1 cellular context compared by ENCODE assay signal in genomic region chr6:87473419-87473903, GRCh38.
TF ChIP-seq lines count a peak whose summit lies in the region.

No MANE protein-coding gene starts in this region.

TF ChIP-seq in GM12878, 131 proteins besides CTCF, POLR2A, EP300 and RAD21 (continued from another document):
- TF ChIP-seq ATF7 (IDR thresholded peaks at IDR 0.05; ENCODE audit: low read depth) = peak; percentile 57; the same call in 1 of the 2 replicates
- no peak for TF ChIP-seq CHD1 (IDR thresholded peaks at IDR 0.05; ENCODE audit: low read depth, low read length)
- TF ChIP-seq SIX5 (IDR thresholded peaks at IDR 0.05; ENCODE audit: low read depth, low read length, severe bottlenecking) = no peak
- TF ChIP-seq, protein P1, sequence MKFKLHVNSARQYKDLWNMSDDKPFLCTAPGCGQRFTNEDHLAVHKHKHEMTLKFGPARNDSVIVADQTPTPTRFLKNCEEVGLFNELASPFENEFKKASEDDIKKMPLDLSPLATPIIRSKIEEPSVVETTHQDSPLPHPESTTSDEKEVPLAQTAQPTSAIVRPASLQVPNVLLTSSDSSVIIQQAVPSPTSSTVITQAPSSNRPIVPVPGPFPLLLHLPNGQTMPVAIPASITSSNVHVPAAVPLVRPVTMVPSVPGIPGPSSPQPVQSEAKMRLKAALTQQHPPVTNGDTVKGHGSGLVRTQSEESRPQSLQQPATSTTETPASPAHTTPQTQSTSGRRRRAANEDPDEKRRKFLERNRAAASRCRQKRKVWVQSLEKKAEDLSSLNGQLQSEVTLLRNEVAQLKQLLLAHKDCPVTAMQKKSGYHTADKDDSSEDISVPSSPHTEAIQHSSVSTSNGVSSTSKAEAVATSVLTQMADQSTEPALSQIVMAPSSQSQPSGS (IDR thresholded peaks at IDR 0.05; ENCODE audit: low read length) = no peak
- 0 out of 2 replicates have a peak, but pooled peaks have one; percentile 43 for TF ChIP-seq CREB1 (IDR thresholded peaks at IDR 0.05; ENCODE audit: low read depth)
- TF ChIP-seq FOXK2 (IDR thresholded peaks at IDR 0.05) = peak; percentile 75
- TF ChIP-seq POU2F2 (IDR thresholded peaks at IDR 0.05; ENCODE audit: borderline replicate concordance, low read depth, low read length) = no peak
- TF ChIP-seq, protein P2, sequence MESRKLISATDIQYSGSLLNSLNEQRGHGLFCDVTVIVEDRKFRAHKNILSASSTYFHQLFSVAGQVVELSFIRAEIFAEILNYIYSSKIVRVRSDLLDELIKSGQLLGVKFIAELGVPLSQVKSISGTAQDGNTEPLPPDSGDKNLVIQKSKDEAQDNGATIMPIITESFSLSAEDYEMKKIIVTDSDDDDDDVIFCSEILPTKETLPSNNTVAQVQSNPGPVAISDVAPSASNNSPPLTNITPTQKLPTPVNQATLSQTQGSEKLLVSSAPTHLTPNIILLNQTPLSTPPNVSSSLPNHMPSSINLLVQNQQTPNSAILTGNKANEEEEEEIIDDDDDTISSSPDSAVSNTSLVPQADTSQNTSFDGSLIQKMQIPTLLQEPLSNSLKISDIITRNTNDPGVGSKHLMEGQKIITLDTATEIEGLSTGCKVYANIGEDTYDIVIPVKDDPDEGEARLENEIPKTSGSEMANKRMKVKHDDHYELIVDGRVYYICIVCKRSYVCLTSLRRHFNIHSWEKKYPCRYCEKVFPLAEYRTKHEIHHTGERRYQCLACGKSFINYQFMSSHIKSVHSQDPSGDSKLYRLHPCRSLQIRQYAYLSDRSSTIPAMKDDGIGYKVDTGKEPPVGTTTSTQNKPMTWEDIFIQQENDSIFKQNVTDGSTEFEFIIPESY (IDR thresholded peaks at IDR 0.05) = no peak
- no peak for TF ChIP-seq SREBF2 (IDR thresholded peaks at IDR 0.05; ENCODE audit: low read length)
- TF ChIP-seq NR2F1 (conservative IDR thresholded peaks at IDR 0.05) = no peak
- no peak for TF ChIP-seq ZNF622 (IDR thresholded peaks at IDR 0.05)
- TF ChIP-seq HDAC6 (IDR thresholded peaks at IDR 0.05; ENCODE audit: unreplicated experiment) = no peak
- TF ChIP-seq CBX5 (IDR thresholded peaks at IDR 0.05; ENCODE audit: low read depth) = no peak
- TF ChIP-seq, protein P3, sequence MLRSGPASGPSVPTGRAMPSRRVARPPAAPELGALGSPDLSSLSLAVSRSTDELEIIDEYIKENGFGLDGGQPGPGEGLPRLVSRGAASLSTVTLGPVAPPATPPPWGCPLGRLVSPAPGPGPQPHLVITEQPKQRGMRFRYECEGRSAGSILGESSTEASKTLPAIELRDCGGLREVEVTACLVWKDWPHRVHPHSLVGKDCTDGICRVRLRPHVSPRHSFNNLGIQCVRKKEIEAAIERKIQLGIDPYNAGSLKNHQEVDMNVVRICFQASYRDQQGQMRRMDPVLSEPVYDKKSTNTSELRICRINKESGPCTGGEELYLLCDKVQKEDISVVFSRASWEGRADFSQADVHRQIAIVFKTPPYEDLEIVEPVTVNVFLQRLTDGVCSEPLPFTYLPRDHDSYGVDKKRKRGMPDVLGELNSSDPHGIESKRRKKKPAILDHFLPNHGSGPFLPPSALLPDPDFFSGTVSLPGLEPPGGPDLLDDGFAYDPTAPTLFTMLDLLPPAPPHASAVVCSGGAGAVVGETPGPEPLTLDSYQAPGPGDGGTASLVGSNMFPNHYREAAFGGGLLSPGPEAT (IDR thresholded peaks at IDR 0.05; ENCODE audit: low read depth) = no peak
- no peak for TF ChIP-seq BCL11A (IDR thresholded peaks at IDR 0.05; ENCODE audit: low read depth, low read length)
- no peak for TF ChIP-seq NR2C2 (IDR thresholded peaks at IDR 0.05; ENCODE audit: borderline replicate concordance, control insufficient read depth, insufficient read length, low read depth)
- TF ChIP-seq MXI1 (IDR thresholded peaks at IDR 0.05; ENCODE audit: low read depth, low read length) = 0 out of 2 replicates have a peak, but pooled peaks have one; percentile 16
- TF ChIP-seq MLLT1 (IDR thresholded peaks at IDR 0.05) = peak; percentile 13; the same call in 1 of the 2 replicates
- TF ChIP-seq ZBTB4 (CRISPR knock-in tag; IDR thresholded peaks at IDR 0.05) = no peak
- TF ChIP-seq PAX8 (IDR thresholded peaks at IDR 0.05) = no peak
- no peak for TF ChIP-seq IKZF2 (IDR thresholded peaks at IDR 0.05)
- no peak for TF ChIP-seq MYC (IDR thresholded peaks at IDR 0.05; ENCODE audit: insufficient read depth, insufficient read length, insufficient replicate concordance, low read length, severe bottlenecking)
- TF ChIP-seq SPI1 (IDR thresholded peaks at IDR 0.05; ENCODE audit: borderline replicate concordance, insufficient read depth, low read depth, low read length) = no peak
- TF ChIP-seq CHD2 (IDR thresholded peaks at IDR 0.05; ENCODE audit: borderline replicate concordance, low read depth, low read length) = no peak
- no peak for TF ChIP-seq SUZ12 (IDR thresholded peaks at IDR 0.05; ENCODE audit: unreplicated experiment)
TF ChIP-seq in GM12878: peak in this region for 6.
